12 cellular contexts compared by ENCODE assay signal in the genomic region with DNA sequence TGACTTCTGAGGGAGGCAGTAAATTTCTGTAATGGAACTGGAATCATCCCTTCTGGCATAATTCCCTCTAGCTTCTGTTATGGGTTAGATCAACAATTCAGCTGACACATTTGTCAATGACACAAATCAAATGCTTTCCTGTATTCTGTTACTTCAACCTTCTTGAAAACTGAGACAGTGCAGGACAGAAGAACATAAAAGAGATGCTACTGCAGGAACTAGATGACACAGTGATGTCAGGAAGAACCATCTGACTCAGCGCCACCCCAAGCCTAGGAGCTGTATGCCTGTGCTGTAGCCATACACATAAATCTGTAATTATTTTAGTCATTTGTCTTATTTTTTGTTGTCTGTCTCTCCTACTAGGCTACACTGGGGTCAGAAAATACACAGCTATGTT. TPM values are rescaled to one million over a fixed set of nuclear protein-coding genes. Genes with fewer than 3 reads are reported as not detected.
DNase-seq lines count a peak whose midpoint lies in the region; ATAC-seq and TF ChIP-seq lines count a peak whose summit lies in the region.
"Had no signal": no experiment of that assay in that cellular context is flagged by ENCODE, and none has a peak within 500 bp of the region (broad histone marks: within the 10 kb centered on the region; RNA-seq: fewer than 3 reads in every experiment).

No MANE protein-coding gene starts in this region.

- peak; percentile 80 for DNase-seq in activated CD8-positive, alpha-beta memory T cell treated with anti-CD3 and anti-CD28 coated beads, Interleukin-2, amount 10 ng/mL, durations not matched to agents 7 days and 5 days
- DNase-seq in activated CD8-positive, alpha-beta memory T cell treated with anti-CD3 and anti-CD28 coated beads, Interleukin-2, amount 50 U/mL, for 4 hours: no peak
- DNase-seq in Karpas-422 (peak; percentile 36), SW480 (ENCODE audit: low spot score) (no peak), WTC11 (ENCODE audit: low spot score) (no peak)
- DNase-seq in stimulated activated CD4-positive, alpha-beta T cell treated with anti-CD3 and anti-CD28 coated beads, Interleukin-2, amount 100 ng/mL, for 48 hours: peak; percentile 15 to 43
- DNase-seq: IMR-90, left cardiac atrium, NCI-H1930 had no signal

- no peaks in the 10 kb centered on the region for H3K36me3 Mint-ChIP-seq in activated CD8-positive, alpha-beta memory T cell treated with anti-CD3 and anti-CD28 coated beads, Interleukin-2, amount 10 ng/mL, durations not matched to agents 7 days and 5 days
- H3K36me3 Mint-ChIP-seq in WTC11: no peaks in the 10 kb centered on the region

- H3K4me1 ChIP-seq in Karpas-422 (ENCODE audit: low read length): no peaks in the 10 kb centered on the region

- H3K36me3 ChIP-seq in Karpas-422 (ENCODE audit: insufficient read depth, low read length): no peaks in the 10 kb centered on the region

- ATAC-seq in activated CD8-positive, alpha-beta memory T cell treated with anti-CD3 and anti-CD28 coated beads, Interleukin-2, amount 10 ng/mL, durations not matched to agents 7 days and 5 days: peak; percentile 92
- ATAC-seq in HG02571 (IDR thresholded peaks at IDR 0.05; ENCODE audit: unreplicated experiment) (peak; percentile 69), WTC11 (no peak), GM19397 (IDR thresholded peaks at IDR 0.05; ENCODE audit: unreplicated experiment) (no peak)
- ATAC-seq: left cardiac atrium had no signal

- no peak overlapping the region for H2AFZ ChIP-seq in Karpas-422 (ENCODE audit: low read length)

- H3K27ac Mint-ChIP-seq in activated CD8-positive, alpha-beta memory T cell treated with anti-CD3 and anti-CD28 coated beads, Interleukin-2, amount 10 ng/mL, durations not matched to agents 7 days and 5 days: peak overlapping the region; percentile 63
- H3K27ac Mint-ChIP-seq in WTC11: no peak overlapping the region
- H3K27ac Mint-ChIP-seq: nephron had no signal

- CTCF ChIA-PET in activated CD8-positive, alpha-beta memory T cell treated with anti-CD3 and anti-CD28 coated beads, Interleukin-2, amount 10 ng/mL, durations not matched to agents 7 days and 5 days (lab: Charles Lee): interaction anchor here (4.0 kb wide), 1 partner anchor 18 kb away, joined by 31 read pairs; the partner anchor contains the start of gene CEP120
- CTCF ChIA-PET in WTC11 (lab: Charles Lee): interaction anchor here (1.9 kb wide), 1 partner anchor 18 kb away, joined by 15 read pairs; the partner anchor contains the start of gene CEP120

- H3K4me3 ChIP-seq in Karpas-422 (ENCODE audit: low read length): no peak overlapping the region

- no peaks in the 10 kb centered on the region for H3K9me3 Mint-ChIP-seq in activated CD8-positive, alpha-beta memory T cell treated with anti-CD3 and anti-CD28 coated beads, Interleukin-2, amount 10 ng/mL, durations not matched to agents 7 days and 5 days (ENCODE audit: low read depth)
- H3K9me3 Mint-ChIP-seq in WTC11: no peaks in the 10 kb centered on the region
- H3K9me3 Mint-ChIP-seq: nephron had no signal

- no peak overlapping the region for H3K9ac ChIP-seq in Karpas-422 (ENCODE audit: low read length)

- H3K27ac ChIP-seq in Karpas-422 (ENCODE audit: low read length): no peak overlapping the region

- no peaks in the 10 kb centered on the region for H3K79me2 ChIP-seq in Karpas-422 (ENCODE audit: low read length)

- H3K9me3 ChIP-seq in Karpas-422 (ENCODE audit: low read length): no peaks in the 10 kb centered on the region

- no peaks in the 10 kb centered on the region for H3K27me3 ChIP-seq in Karpas-422 (ENCODE audit: low read length)

- H4K20me1 ChIP-seq in Karpas-422 (ENCODE audit: insufficient read depth, low read depth, low read length): no peaks in the 10 kb centered on the region

- H3K4me2 ChIP-seq in Karpas-422 (ENCODE audit: low read depth, low read length, poor library complexity, severe bottlenecking): no peak overlapping the region

- H3K9me2 ChIP-seq in Karpas-422 (replicated peaks; ENCODE audit: insufficient read depth, low read length): no peaks in the 10 kb centered on the region

- peaks cover 28% of the 10 kb centered on the region for H3K4me1 Mint-ChIP-seq in activated CD8-positive, alpha-beta memory T cell treated with anti-CD3 and anti-CD28 coated beads, Interleukin-2, amount 10 ng/mL, durations not matched to agents 7 days and 5 days
- peaks cover 8% of the 10 kb centered on the region for H3K4me1 Mint-ChIP-seq in WTC11
- H3K4me1 Mint-ChIP-seq: nephron had no signal

- peaks cover 5% of the 10 kb centered on the region for H3K27me3 Mint-ChIP-seq in activated CD8-positive, alpha-beta memory T cell treated with anti-CD3 and anti-CD28 coated beads, Interleukin-2, amount 10 ng/mL, durations not matched to agents 7 days and 5 days
- peaks cover 6% of the 10 kb centered on the region; the same call in 1 of the 2 replicates for H3K27me3 Mint-ChIP-seq in WTC11 (ENCODE audit: low read depth)

- no peak for TF ChIP-seq CTCF in WTC11 (IDR thresholded peaks at IDR 0.05)

- no peak overlapping the region for H3K4me3 Mint-ChIP-seq in activated CD8-positive, alpha-beta memory T cell treated with anti-CD3 and anti-CD28 coated beads, Interleukin-2, amount 10 ng/mL, durations not matched to agents 7 days and 5 days
- H3K4me3 Mint-ChIP-seq in WTC11: no peak overlapping the region
- H3K4me3 Mint-ChIP-seq: nephron had no signal

- POLR2A ChIA-PET in WTC11 (lab: Charles Lee): interaction anchor here (0.5 kb wide), 1 partner anchor 1471 kb away, joined by 3 read pairs; no protein-coding TSS in a partner anchor

TF ChIP-seq in WTC11, 78 proteins besides CTCF, POLR2A, EP300 and RAD21:
- TF ChIP-seq FOXJ3 (CRISPR knock-in tag; IDR thresholded peaks at IDR 0.05; ENCODE audit: borderline replicate concordance) (no peak), CREM (CRISPR knock-in tag; IDR thresholded peaks at IDR 0.05) (no peak), RORB (CRISPR knock-in tag; IDR thresholded peaks at IDR 0.05) (no peak), GRHL2 (CRISPR knock-in tag; IDR thresholded peaks at IDR 0.05; ENCODE audit: insufficient replicate concordance, severe bottlenecking) (no peak)

RNA-seq across cellular contexts. Expression of gene CEP120, which starts 18.2 kb away (rescaled TPM):
- 10 to 100 TPM; 29.4 to 32.1 TPM for total RNA-seq in activated CD8-positive, alpha-beta memory T cell treated with anti-CD3 and anti-CD28 coated beads, Interleukin-2, amount 10 ng/mL, durations not matched to agents 7 days and 5 days
- 21.9 and 48.9 TPM in 2 replicates for total RNA-seq in Karpas-422 (2014; rRNA removed; shearing (Covaris generic); ENCODE audit: low replicate concordance)
- total RNA-seq in WTC11 (2021): 15.2 to 19.9 TPM (median 15.9 TPM) in 3 replicates

Comparison
In these comparisons a context has a peak if more than half of its experiments do, and no peak if none do; other contexts are left out.
1. DNase-seq: peak in activated CD8-positive, alpha-beta memory T cell treated with anti-CD3 and anti-CD28 coated beads, Interleukin-2, amount 10 ng/mL, durations not matched to agents 7 days and 5 days (single experiment), Karpas-422 (single experiment) and stimulated activated CD4-positive, alpha-beta T cell treated with anti-CD3 and anti-CD28 coated beads, Interleukin-2, amount 100 ng/mL, for 48 hours (2 of 2); none in activated CD8-positive, alpha-beta memory T cell treated with anti-CD3 and anti-CD28 coated beads, Interleukin-2, amount 50 U/mL, for 4 hours (single experiment), SW480 (single experiment) and WTC11 (single experiment).
2. ATAC-seq: peak in activated CD8-positive, alpha-beta memory T cell treated with anti-CD3 and anti-CD28 coated beads, Interleukin-2, amount 10 ng/mL, durations not matched to agents 7 days and 5 days (single experiment) and HG02571 (single experiment); none in WTC11 (single experiment) and GM19397 (single experiment).